ENCODE assay signal across 23 cellular contexts in the genomic region with DNA sequence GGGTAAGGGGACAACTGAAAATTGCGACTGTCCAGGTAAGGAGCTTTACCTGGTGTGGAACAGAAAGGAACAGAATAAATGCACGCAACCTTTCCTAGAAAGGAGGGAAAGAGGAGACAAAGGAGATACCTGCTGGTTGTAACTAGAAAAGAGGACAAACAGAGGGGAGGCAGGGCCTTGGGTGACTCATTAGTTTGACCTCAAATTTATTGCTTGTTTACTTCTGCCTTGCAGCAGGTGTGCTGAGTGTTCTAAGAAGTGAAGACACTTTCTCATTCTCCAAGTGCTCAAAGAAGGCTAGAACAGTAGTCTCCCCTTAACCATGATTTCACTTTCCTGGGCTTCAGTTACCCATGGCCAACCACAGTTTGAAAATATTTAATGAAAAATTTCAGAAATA.
"Had no signal": no experiment of that assay in that cellular context is flagged by ENCODE, and none has a peak within 500 bp of the region (broad histone marks: within the 10 kb centered on the region; RNA-seq: fewer than 3 reads in every experiment).

No MANE protein-coding gene starts in this region.

- DNase-seq: activated B cell treated with CpG ODN at 0.5 μM for 24 hours; activated CD4-positive, alpha-beta T cell treated with anti-CD3 and anti-CD28 coated beads for 1 hour; activated CD4-positive, alpha-beta T cell treated with anti-CD3 and anti-CD28 coated beads, Interleukin-2, amount 10 ng/mL, durations not matched to agents 24 days and 14 days; activated CD4-positive, alpha-beta T cell treated with anti-CD3 and anti-CD28 coated beads, Interleukin-2, amount 50 U/mL, for 48 hours; activated CD8-positive, alpha-beta memory T cell treated with anti-CD3 and anti-CD28 coated beads, Interleukin-2, amount 10 ng/mL, durations not matched to agents 7 days and 5 days; activated effector memory CD4-positive, alpha-beta T cell treated with anti-CD3 and anti-CD28 coated beads, Interleukin-2, amount 50 U/mL, for 16 hours; activated naive CD4-positive, alpha-beta T cell treated with Interleukin-2 at 50 U/mL for 16 hours; activated naive CD8-positive, alpha-beta T cell treated with anti-CD3 and anti-CD28 coated beads, Interleukin-2, amount 50 U/mL, for 24 hours; activated T-cell treated with anti-CD3 and anti-CD28 coated beads, Interleukin-2, amount 50 U/mL, for 4 hours; amniotic stem cell; Kasumi-1; KBM-7; MM.1S; NCI-H1105; NCI-H1436; NCI-H1694 treated with DMSO at 0.1 percent for 48 hours; NCI-H2029 treated with DMSO at 0.1 percent for 48 hours; NCI-H510A treated with DMSO at 0.1 percent for 48 hours; NCI-H69; SHP77 treated with DMSO at 0.1 percent for 48 hours; T-helper 17 cell; T-helper 9 cell had no signal

- ATAC-seq: activated CD8-positive, alpha-beta memory T cell treated with anti-CD3 and anti-CD28 coated beads, Interleukin-2, amount 10 ng/mL, durations not matched to agents 7 days and 5 days; activated naive CD4-positive, alpha-beta T cell treated with anti-CD3 and anti-CD28 coated beads, Interleukin-2, amount 50 U/mL, for 72 hours; activated naive CD8-positive, alpha-beta T cell treated with anti-CD3 and anti-CD28 coated beads, Interleukin-2, amount 50 U/mL, for 24 hours; activated T-cell treated with anti-CD3 and anti-CD28 coated beads, Interleukin-2, amount 50 U/mL, for 4 hours; T-helper 17 cell had no signal
